10 cellular contexts compared by ENCODE assay signal in genomic region chr5:62341783-62342475, GRCh38. TPM values are rescaled to one million over a fixed set of nuclear protein-coding genes. Genes with fewer than 3 reads are reported as not detected.
DNase-seq lines count a peak whose midpoint lies in the region; ATAC-seq and TF ChIP-seq lines count a peak whose summit lies in the region.
"Had no signal": no experiment of that assay in that cellular context is flagged by ENCODE, and none has a peak within 500 bp of the region (broad histone marks: within the 10 kb centered on the region; RNA-seq: fewer than 3 reads in every experiment).

No MANE protein-coding gene starts in this region.

- H3K4me3 Mint-ChIP-seq in activated CD8-positive, alpha-beta T cell treated with anti-CD3 and anti-CD28 coated beads, Interleukin-2, amount 10 ng/mL, durations not matched to agents 7 days and 5 days, result peak overlapping the region; percentile 61

- CTCF ChIA-PET in activated CD8-positive, alpha-beta T cell treated with anti-CD3 and anti-CD28 coated beads, Interleukin-2, amount 10 ng/mL, durations not matched to agents 7 days and 5 days (lab: Charles Lee), result interaction anchor here (1.0 to 3.5 kb wide), 6 partner anchors 10 to 117 kb away, joined by 3 to 15 read pairs (median 4); no protein-coding TSS in a partner anchor
- CTCF ChIA-PET in OCI-LY7 (lab: Charles Lee; ENCODE audit: unreplicated experiment), result no interaction called here

- WGBS in transverse colon (ENCODE audit: low coverage in 1 of 2), 2 donors, result 50 to 81% methylated on average over 2 to 4 of the region's 4 CpGs

- H3K36me3 ChIP-seq in BLaER1 (peaks cover 18% of the 10 kb centered on the region), OCI-LY7 (ENCODE audit: insufficient read depth, low read length) (peaks cover 25% of the 10 kb centered on the region), transverse colon (no peaks in the 10 kb centered on the region)

- BruUV-seq in OCI-LY7 (replicated peaks; lab: Mats Ljungman, UMichigan), result no TSS peak

- peak; percentile 45 for DNase-seq in activated CD8-positive, alpha-beta T cell treated with anti-CD3 and anti-CD28 coated beads, Interleukin-2, amount 10 ng/mL, durations not matched to agents 7 days and 5 days
- DNase-seq in OCI-LY7 (ENCODE audit: low spot score) (no peak), COLO668 (lab: John Stamatoyannopoulos, UW; ENCODE audit: unreplicated experiment) (no peak), transverse colon (no peak), NCI-H2029 (lab: John Stamatoyannopoulos, UW) (no peak)
- DNase-seq: AML-193, occipital lobe had no signal

- H3K27ac Mint-ChIP-seq in activated CD8-positive, alpha-beta T cell treated with anti-CD3 and anti-CD28 coated beads, Interleukin-2, amount 10 ng/mL, durations not matched to agents 7 days and 5 days, result peak overlapping the region; percentile 85

- H3K36me3 Mint-ChIP-seq in activated CD8-positive, alpha-beta T cell treated with anti-CD3 and anti-CD28 coated beads, Interleukin-2, amount 10 ng/mL, durations not matched to agents 7 days and 5 days (ENCODE audit: low read depth), result peaks cover 28% of the 10 kb centered on the region

- intact Hi-C loops in OCI-LY7 (cut with micrococcal nuclease; ENCODE audit: unreplicated experiment) (no loop called here), transverse colon (cut with DNase I; ENCODE audit: low total_unique reads) (no loop called here)

- peaks cover 50% of the 10 kb centered on the region for H3K4me1 Mint-ChIP-seq in activated CD8-positive, alpha-beta T cell treated with anti-CD3 and anti-CD28 coated beads, Interleukin-2, amount 10 ng/mL, durations not matched to agents 7 days and 5 days (ENCODE audit: low read depth)

- H3K4me3 ChIP-seq in BLaER1, result no peak overlapping the region
- H3K4me3 ChIP-seq in OCI-LY7 (ENCODE audit: low read depth, low read length, poor library complexity, severe bottlenecking), result no peak overlapping the region
- H3K4me3 ChIP-seq in transverse colon, result no peak overlapping the region

- H3K4me2 ChIP-seq in BLaER1 (0 out of 2 replicates have a peak overlapping the region, but pooled peaks have one; percentile 3), OCI-LY7 (ENCODE audit: low read length) (no peak overlapping the region)

- H3K27me3 ChIP-seq in BLaER1, result no peaks in the 10 kb centered on the region
- H3K27me3 ChIP-seq in transverse colon, result no peaks in the 10 kb centered on the region

- H3K9me3 ChIP-seq in BLaER1 (no peaks in the 10 kb centered on the region; the same call in 1 of the 2 replicates), OCI-LY7 (ENCODE audit: low read length) (no peaks in the 10 kb centered on the region), transverse colon (no peaks in the 10 kb centered on the region)

- H3K9ac ChIP-seq in BLaER1, result no peak overlapping the region

- H3K9me3 Mint-ChIP-seq in activated CD8-positive, alpha-beta T cell treated with anti-CD3 and anti-CD28 coated beads, Interleukin-2, amount 10 ng/mL, durations not matched to agents 7 days and 5 days (ENCODE audit: insufficient read depth), result no peaks in the 10 kb centered on the region

- H3K27me3 Mint-ChIP-seq in activated CD8-positive, alpha-beta T cell treated with anti-CD3 and anti-CD28 coated beads, Interleukin-2, amount 10 ng/mL, durations not matched to agents 7 days and 5 days (ENCODE audit: low read depth), result no peaks in the 10 kb centered on the region

- ATAC-seq in GM19351 (IDR thresholded peaks at IDR 0.05; ENCODE audit: unreplicated experiment) (peak; percentile 61), HG02943 (IDR thresholded peaks at IDR 0.05; ENCODE audit: low read depth, unreplicated experiment) (peak; percentile 55)
- peak; percentile 84 for ATAC-seq in activated CD8-positive, alpha-beta T cell treated with anti-CD3 and anti-CD28 coated beads, Interleukin-2, amount 10 ng/mL, durations not matched to agents 7 days and 5 days

- no peak for TF ChIP-seq CTCF in OCI-LY7 (conservative IDR thresholded peaks at IDR 0.05; ENCODE audit: low read length)
- no peak for TF ChIP-seq CTCF in transverse colon (IDR thresholded peaks at IDR 0.05)

- H3K27ac ChIP-seq in BLaER1 (no peak overlapping the region), OCI-LY7 (ENCODE audit: low read depth, low read length, poor library complexity, severe bottlenecking) (no peak overlapping the region), transverse colon (no peak overlapping the region)

- in situ Hi-C loops in transverse colon (cut with MboI; ENCODE audit: low pct_ligation_motif_present in 1 of 4, low pct_unique_long_range_greater_than_20kb in 1 of 4, low sequenced_read_pairs in 3 of 4), result no loop called here

- peaks cover 100% of the 10 kb centered on the region for H3K79me2 ChIP-seq in OCI-LY7 (ENCODE audit: insufficient read depth, low read depth, low read length)

- POLR2A ChIA-PET in activated CD8-positive, alpha-beta T cell treated with anti-CD3 and anti-CD28 coated beads, Interleukin-2, amount 10 ng/mL, durations not matched to agents 7 days and 5 days (lab: Charles Lee), result interaction anchor here (0.7 kb wide), 1 partner anchor 39 kb away, joined by 3 read pairs; no protein-coding TSS in a partner anchor
- POLR2A ChIA-PET in OCI-LY7 (lab: Charles Lee), result no interaction called here

- TF ChIP-seq EP300 in transverse colon (IDR thresholded peaks at IDR 0.05; ENCODE audit: low read depth), result no peak

- no peaks in the 10 kb centered on the region for H3K9me2 ChIP-seq in OCI-LY7 (ENCODE audit: insufficient read depth, low read length)

- no peak for TF ChIP-seq POLR2A in transverse colon (IDR thresholded peaks at IDR 0.05)

- peaks cover 15% of the 10 kb centered on the region for H3K4me1 ChIP-seq in BLaER1
- no peaks in the 10 kb centered on the region for H3K4me1 ChIP-seq in OCI-LY7 (ENCODE audit: insufficient read depth, low read length, poor library complexity, severe bottlenecking)
- H3K4me1 ChIP-seq in transverse colon, result peaks cover 0 to 7% (median 0%) of the 10 kb centered on the region in 4 donors

- peaks cover 94% of the 10 kb centered on the region for H4K20me1 ChIP-seq in BLaER1
- no peaks in the 10 kb centered on the region; the same call in none of the 2 replicates for H4K20me1 ChIP-seq in OCI-LY7 (ENCODE audit: insufficient read depth, low read length)

- H2AFZ ChIP-seq in OCI-LY7 (ENCODE audit: low read length), result no peak overlapping the region

RNA-seq across cellular contexts. Expression of gene KIF2A, which starts 35.9 kb away (rescaled TPM):
- total RNA-seq in activated CD8-positive, alpha-beta T cell treated with anti-CD3 and anti-CD28 coated beads, Interleukin-2, amount 10 ng/mL, durations not matched to agents 7 days and 5 days, result 100 to 1,000 TPM; 149 to 151 TPM
- total RNA-seq in OCI-LY7 (2014; rRNA removed; shearing (Covaris generic)), result 50.3 and 56.9 TPM in 2 replicates
- total RNA-seq in OCI-LY7 (2022) (90.7 and 112 TPM in 2 replicates), transverse colon (10 to 100 TPM; 15.3 to 61.9 (median 32.7) TPM)
